In the genomic region with DNA sequence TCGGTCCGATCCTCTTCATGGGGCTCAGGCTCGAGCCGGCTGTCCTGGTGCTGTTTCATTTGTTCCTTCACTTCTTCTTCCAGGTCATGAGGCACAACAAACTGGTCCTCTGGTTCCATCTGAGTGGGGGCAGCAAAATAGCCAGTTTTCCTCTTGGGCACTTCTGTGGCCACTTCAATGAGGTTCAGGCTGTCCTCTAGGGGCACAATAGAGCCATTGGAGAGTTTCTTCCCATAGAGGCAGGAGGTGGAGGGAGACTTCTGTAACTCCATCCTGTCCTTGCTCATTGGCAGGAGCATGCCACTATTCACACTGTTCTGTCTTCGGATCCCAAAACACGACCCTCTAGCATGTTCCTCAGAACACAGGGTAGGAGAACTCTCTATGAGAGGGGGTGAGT, we compare ENCODE assay signal across 10 cellular contexts. TPM values are rescaled to one million over a fixed set of nuclear protein-coding genes. Genes with fewer than 3 reads are reported as not detected.
DNase-seq lines count a peak whose midpoint lies in the region; ATAC-seq and TF ChIP-seq lines count a peak whose summit lies in the region.
"Had no signal": no experiment of that assay in that cellular context is flagged by ENCODE, and none has a peak within 500 bp of the region (broad histone marks: within the 10 kb centered on the region; RNA-seq: fewer than 3 reads in every experiment).

No MANE protein-coding gene starts in this region.

- peaks cover 3 to 16% of the 10 kb centered on the region in 2 experiments; a peak in 3 of 4 replicates for H3K4me1 Mint-ChIP-seq in H9
- H3K4me1 Mint-ChIP-seq in activated naive CD8-positive, alpha-beta T cell treated with anti-CD3 and anti-CD28 coated beads for 36 hours, result no peaks in the 10 kb centered on the region
- H3K4me1 Mint-ChIP-seq in naive thymus-derived CD8-positive, alpha-beta T cell, result no peaks in the 10 kb centered on the region

- no peaks in the 10 kb centered on the region for H3K23me2 ChIP-seq in H9 (ENCODE audit: insufficient read length, low read depth, low read length, poor library complexity, severe bottlenecking)

- no peak overlapping the region for H4K91ac ChIP-seq in H9 (ENCODE audit: insufficient read length, low read depth, low read length)

- no peaks in the 10 kb centered on the region for H3K27me3 Mint-ChIP-seq in H9 (ENCODE audit: low read depth)
- no peaks in the 10 kb centered on the region for H3K27me3 Mint-ChIP-seq in activated naive CD8-positive, alpha-beta T cell treated with anti-CD3 and anti-CD28 coated beads for 36 hours
- H3K27me3 Mint-ChIP-seq in naive thymus-derived CD8-positive, alpha-beta T cell, result no peaks in the 10 kb centered on the region

- H3K56ac ChIP-seq in H9 (ENCODE audit: insufficient read length, low read depth, low read length), result no peak overlapping the region

- no peak overlapping the region for H2AFZ ChIP-seq in H9 (ENCODE audit: low read length)

- H3K36me3 ChIP-seq in tibial artery, result peaks cover 37 to 73% (median 53%) of the 10 kb centered on the region in 3 donors

- no peaks in the 10 kb centered on the region for H3K79me1 ChIP-seq in H9 (ENCODE audit: insufficient read depth, low read depth, low read length, poor library complexity, severe bottlenecking)

- H3K4me3 ChIP-seq in WI38 (ENCODE audit: low read depth, low read length), result no peak overlapping the region
- no peak overlapping the region for H3K4me3 ChIP-seq in tibial artery

- H3K27ac Mint-ChIP-seq in H9, result 0 out of 7 replicates have a peak overlapping the region, but pooled peaks of 1 of the 3 experiments have one; percentile 24
- H3K27ac Mint-ChIP-seq in activated naive CD8-positive, alpha-beta T cell treated with anti-CD3 and anti-CD28 coated beads for 36 hours, result no peak overlapping the region
- H3K27ac Mint-ChIP-seq in naive thymus-derived CD8-positive, alpha-beta T cell, result peak overlapping the region in 1 of 10 donors; percentile 79

- no peak overlapping the region for H2BK12ac ChIP-seq in H9 (ENCODE audit: insufficient read length, low read depth, low read length)

- H3K4me2 ChIP-seq in H9 (ENCODE audit: insufficient read depth, insufficient read length, low read length), result no peak overlapping the region

- H2BK20ac ChIP-seq in H9 (ENCODE audit: low read depth, low read length, poor library complexity, severe bottlenecking), result no peak overlapping the region

- no peaks in the 10 kb centered on the region for H3K27me3 ChIP-seq in H9 (ENCODE audit: insufficient read depth, low read length)
- no peaks in the 10 kb centered on the region for H3K27me3 ChIP-seq in tibial artery

- intact Hi-C loops in tibial artery (cut with DNase I; ENCODE audit: low total_unique reads), result no loop called here

- H3K27ac ChIP-seq in H9 (ENCODE audit: insufficient read length, low read depth, low read length), result no peak overlapping the region
- no peak overlapping the region for H3K27ac ChIP-seq in tibial artery

- no peak overlapping the region for H2BK120ac ChIP-seq in H9 (ENCODE audit: low read depth, low read length, poor library complexity, severe bottlenecking)

- H3K4me1 ChIP-seq in H9 (ENCODE audit: insufficient read depth, low read length) (no peaks in the 10 kb centered on the region), tibial artery (no peaks in the 10 kb centered on the region)

- no peak overlapping the region for H4K5ac ChIP-seq in H9 (ENCODE audit: insufficient read length, low read depth, low read length)

- WGBS in H9 (ENCODE audit: extremely low coverage, insufficient read length, low lambda C conversion rate), result no CpG with 5 or more reads among the region's 6 CpGs

- no peak overlapping the region for H3K23ac ChIP-seq in H9 (ENCODE audit: insufficient read length, low read depth, low read length)

- no peak overlapping the region for H3K9ac ChIP-seq in H9 (ENCODE audit: extremely low read depth, insufficient read length, low read length)

- no peaks in the 10 kb centered on the region for H3K9me3 ChIP-seq in H9 (ENCODE audit: control insufficient read depth, low read depth, low read length)
- no peaks in the 10 kb centered on the region for H3K9me3 ChIP-seq in tibial artery

- no peak overlapping the region for H3K18ac ChIP-seq in H9 (ENCODE audit: insufficient read length, low read depth, low read length)

- H3K36me3 Mint-ChIP-seq in H9 (ENCODE audit: insufficient read depth in 1 of 3, low read depth in 3 of 3), result peaks cover 7 to 64% (median 31%) of the 10 kb centered on the region in 3 experiments; a peak in 6 of 7 replicates
- H3K36me3 Mint-ChIP-seq in activated naive CD8-positive, alpha-beta T cell treated with anti-CD3 and anti-CD28 coated beads for 36 hours, result peaks cover 2% of the 10 kb centered on the region
- H3K36me3 Mint-ChIP-seq in naive thymus-derived CD8-positive, alpha-beta T cell, result peaks cover 4 to 46% (median 5%) of the 10 kb centered on the region in 3 donors

- no peak overlapping the region for H2BK15ac ChIP-seq in H9 (ENCODE audit: low read depth, low read length)

- H3T11ph ChIP-seq in H9 (ENCODE audit: low read length), result no peak overlapping the region

- no peaks in the 10 kb centered on the region for H3K79me2 ChIP-seq in H9 (ENCODE audit: insufficient read depth, low read length)

- H3K4me3 Mint-ChIP-seq in H9, result no peak overlapping the region
- no peak overlapping the region for H3K4me3 Mint-ChIP-seq in activated naive CD8-positive, alpha-beta T cell treated with anti-CD3 and anti-CD28 coated beads for 36 hours
- H3K4me3 Mint-ChIP-seq in naive thymus-derived CD8-positive, alpha-beta T cell, result no peak overlapping the region
- H3K4me3 Mint-ChIP-seq: activated T-cell treated with anti-CD3 and anti-CD28 coated beads, Interleukin-2, amount 50 U/mL, for 4 hours had no signal

- no peaks in the 10 kb centered on the region for H3K9me3 Mint-ChIP-seq in H9
- H3K9me3 Mint-ChIP-seq in activated naive CD8-positive, alpha-beta T cell treated with anti-CD3 and anti-CD28 coated beads for 36 hours, result no peaks in the 10 kb centered on the region
- no peaks in the 10 kb centered on the region for H3K9me3 Mint-ChIP-seq in naive thymus-derived CD8-positive, alpha-beta T cell
- H3K9me3 Mint-ChIP-seq: activated T-cell treated with anti-CD3 and anti-CD28 coated beads, Interleukin-2, amount 50 U/mL, for 4 hours had no signal

- TF ChIP-seq CTCF in AG09319 (IDR thresholded peaks at IDR 0.05; ENCODE audit: low read depth, low read length) (peak; percentile 21), H9 (conservative IDR thresholded peaks at IDR 0.05) (peak; percentile 66), WI38 (IDR thresholded peaks at IDR 0.05; ENCODE audit: low read depth, low read length) (peak; percentile 28; the same call in 1 of the 2 replicates), tibial artery (IDR thresholded peaks at IDR 0.05) (no peak)

- POLR2A ChIA-PET in naive thymus-derived CD8-positive, alpha-beta T cell (lab: Charles Lee), result interaction anchor here (0.6 kb wide), 1 partner anchor 1138 kb away, joined by 3 read pairs; no protein-coding TSS in a partner anchor

- H4K8ac ChIP-seq in H9 (replicated peaks; ENCODE audit: insufficient read length, low read depth, low read length), result no peak overlapping the region

- no peaks in the 10 kb centered on the region for H4K20me1 ChIP-seq in H9 (ENCODE audit: control insufficient read depth, insufficient read depth, insufficient read length)

- no peak overlapping the region for H2BK5ac ChIP-seq in H9 (ENCODE audit: insufficient read length, low read length)

- no peak overlapping the region for H2AK5ac ChIP-seq in H9 (ENCODE audit: insufficient read length, low read length)

- no peak for ATAC-seq in naive thymus-derived CD8-positive, alpha-beta T cell
- ATAC-seq: activated T-cell treated with anti-CD3 and anti-CD28 coated beads, Interleukin-2, amount 50 U/mL, for 4 hours had no signal

- H3K4ac ChIP-seq in H9 (ENCODE audit: low read depth, low read length), result no peak overlapping the region

- DNase-seq in AG09319 (ENCODE audit: extremely low read depth, low read depth) (no peak), H9 (no peak), iris pigment epithelial cell (ENCODE audit: low read depth) (peak; percentile 9), tibial artery (no peak), NCI-H345 (lab: John Stamatoyannopoulos, UW) (no peak)
- no peak for DNase-seq in activated naive CD8-positive, alpha-beta T cell treated with anti-CD3 and anti-CD28 coated beads for 36 hours
- no peak for DNase-seq in naive thymus-derived CD8-positive, alpha-beta T cell
- DNase-seq: activated T-cell treated with anti-CD3 and anti-CD28 coated beads, Interleukin-2, amount 50 U/mL, for 4 hours; DMS153 had no signal

- H3K14ac ChIP-seq in H9 (ENCODE audit: insufficient read depth, low read length), result no peak overlapping the region

RNA-seq across cellular contexts. Expression of a gene that starts 22.9 kb away (rescaled TPM):
- total RNA-seq in H9 (2021), result 25.2 and 27.0 TPM in 2 replicates
- total RNA-seq in activated naive CD8-positive, alpha-beta T cell treated with anti-CD3 and anti-CD28 coated beads for 36 hours, result not detected
- total RNA-seq in naive thymus-derived CD8-positive, alpha-beta T cell, result not detected
- under 1 TPM in 1 of 3 donors, not detected in 2; 0.06 TPM for polyA plus RNA-seq in naive thymus-derived CD8-positive, alpha-beta T cell

Comparison
In these comparisons a context has a peak if more than half of its experiments do, and no peak if none do; other contexts are left out.
1. CTCF ChIP-seq: peak in AG09319 (single experiment), H9 (single experiment) and WI38 (single experiment); none in tibial artery (0 of 2).
2. RNA of a gene that starts 22.9 kb away (total RNA-seq): 25.2 to 27.0 TPM in H9; not detected in activated naive CD8-positive, alpha-beta T cell treated with anti-CD3 and anti-CD28 coated beads for 36 hours and not detected in naive thymus-derived CD8-positive, alpha-beta T cell; every median in the first group is over 10 times any median in the second.